ENCODE assay signal across 28 cellular contexts in the genomic region with DNA sequence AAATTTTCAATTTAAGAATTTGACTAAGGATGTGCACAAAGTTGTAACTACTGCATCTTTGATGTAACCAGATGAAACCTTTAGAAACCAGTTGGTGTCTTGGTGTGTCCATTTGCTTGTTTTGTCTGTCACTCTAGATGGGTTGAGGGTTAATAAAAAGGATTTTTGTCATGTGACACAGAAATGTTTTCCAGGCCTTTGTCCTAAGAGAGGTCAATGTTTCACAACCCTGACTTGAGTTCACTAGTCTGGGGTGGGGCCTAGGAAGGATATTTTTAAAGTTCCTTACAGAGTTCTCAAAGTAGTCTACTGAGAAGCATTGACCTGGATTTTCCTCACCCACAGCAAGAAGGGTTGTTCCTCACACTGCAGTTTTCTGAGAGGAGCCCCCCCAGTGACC.
"Had no signal": no experiment of that assay in that cellular context is flagged by ENCODE, and none has a peak within 500 bp of the region (broad histone marks: within the 10 kb centered on the region; RNA-seq: fewer than 3 reads in every experiment).

No MANE protein-coding gene starts in this region.

- H3K79me2 ChIP-seq: parathyroid adenoma had no signal

- H3K9me3 ChIP-seq: mucosa of descending colon, neutrophil, suprapubic skin, transverse colon, upper lobe of right lung, uterus had no signal

- DNase-seq: effector CD8-positive, alpha-beta T cell; endodermal cell; hypothalamus; immature natural killer cell; islet precursor cell; kidney glomerular epithelial cell; mesenchymal stem cell; mucosa of descending colon; naive B cell; right cardiac atrium; stimulated activated CD4-positive, alpha-beta T cell treated with anti-CD3 and anti-CD28 coated beads, Interleukin-12 subunit alpha, Interleukin-12 subunit beta, amount 100 ng/mL, for 4 hours; stimulated activated CD4-positive, alpha-beta T cell treated with anti-CD3 and anti-CD28 coated beads, Interleukin-1b, Interleukin-23, amount 100 ng/mL, for 48 hours; stimulated activated CD4-positive, alpha-beta T cell treated with anti-CD3 and anti-CD28 coated beads, Interleukin-4, amount 100 ng/mL, for 1 hour; stimulated activated CD8-positive, alpha-beta memory T cell treated with anti-CD3 and anti-CD28 coated beads, Interleukin-4, amount 100 ng/mL, for 48 hours; stimulated activated naive CD4-positive, alpha-beta T cell; stimulated activated naive CD8-positive, alpha-beta T cell treated with anti-CD3 and anti-CD28 coated beads, Interleukin-15, amount 100 ng/mL, for 72 hours; transverse colon; upper lobe of right lung; uterus had no signal

- H3K4me1 ChIP-seq: parathyroid adenoma, suprapubic skin, transverse colon, uterus had no signal

- FAIRE-seq: colon, frontal cortex had no signal

- H3K27me3 ChIP-seq: neutrophil, suprapubic skin, transverse colon, upper lobe of right lung, uterus had no signal

- H3K4me2 ChIP-seq: smooth muscle cell had no signal

- H3K9ac ChIP-seq: parathyroid adenoma had no signal

- H3K4me3 ChIP-seq: mucosa of descending colon, smooth muscle cell, suprapubic skin, transverse colon, upper lobe of right lung, uterus had no signal

- ATAC-seq: esophagus mucosa; mucosa of descending colon; natural killer cell treated with Interleukin-12 subunit alpha and Interleukin-12 subunit beta and Interleukin-15 and Interleukin-18, amount 100 ng/mL, for 72 hours; stimulated activated naive CD8-positive, alpha-beta T cell treated with anti-CD3 and anti-CD28 coated beads, Interleukin-15, amount 100 ng/mL, for 72 hours; upper lobe of right lung had no signal

- H2AFZ ChIP-seq: parathyroid adenoma had no signal

- H3K27ac ChIP-seq: epithelial cell of prostate, neutrophil, parathyroid adenoma, suprapubic skin, transverse colon, upper lobe of right lung, uterus had no signal

- H3K36me3 ChIP-seq: neutrophil, suprapubic skin, transverse colon, upper lobe of right lung, uterus had no signal
